In the genomic region with DNA sequence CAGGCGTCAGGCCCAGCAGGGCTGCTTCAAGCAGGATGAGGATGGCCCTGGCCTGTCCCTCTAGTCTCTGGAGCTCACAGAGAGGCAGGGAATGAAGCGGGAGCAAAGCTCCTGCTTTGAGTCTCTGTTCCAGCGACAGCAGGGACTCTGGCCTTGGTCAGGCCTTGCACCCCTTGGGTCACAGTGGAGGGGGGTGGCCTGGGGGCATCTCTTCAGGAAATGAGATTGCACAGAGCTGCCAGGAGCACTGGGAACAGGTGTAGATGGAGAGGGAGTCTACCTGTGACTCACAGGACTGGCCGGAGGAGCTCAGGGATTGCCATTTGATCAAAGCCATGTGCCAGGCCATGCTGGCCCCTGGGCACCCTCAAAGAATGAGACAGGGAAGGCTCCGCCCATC, we compare ENCODE assay signal across 26 cellular contexts. TPM values are rescaled to one million over a fixed set of nuclear protein-coding genes. Genes with fewer than 3 reads are reported as not detected.
DNase-seq lines count a peak whose midpoint lies in the region; ATAC-seq and TF ChIP-seq lines count a peak whose summit lies in the region.
"Had no signal": no experiment of that assay in that cellular context is flagged by ENCODE, and none has a peak within 500 bp of the region (broad histone marks: within the 10 kb centered on the region; RNA-seq: fewer than 3 reads in every experiment).

No MANE protein-coding gene starts in this region.

- ATAC-seq in heart right ventricle (peak in 3 of 8 donors; percentile 4 to 15 (median 8)), Right ventricle myocardium superior (ENCODE audit: poor library complexity) (no peak), psoas muscle (peak in 1 of 4 donors; percentile 16), aorta (ENCODE audit: low FRiP score) (no peak), HG03460 (IDR thresholded peaks at IDR 0.05; ENCODE audit: unreplicated experiment) (no peak)
- ATAC-seq: natural killer cell; stimulated activated effector memory CD8-positive, alpha-beta T cell treated with anti-CD3 and anti-CD28 coated beads, Interleukin-12 subunit alpha, Interleukin-12 subunit beta, amount 100 ng/mL, for 72 hours; T-cell had no signal

- peak overlapping the region in 9 of 10 donors; percentile 35 to 59 (median 53) for H3K4me3 ChIP-seq in heart right ventricle
- no peak overlapping the region for H3K4me3 ChIP-seq in endodermal cell (ENCODE audit: low read length)
- peak overlapping the region; percentile 58 for H3K4me3 ChIP-seq in psoas muscle
- peak overlapping the region in 1 of 2 donors; percentile 67 for H3K4me3 ChIP-seq in aorta (ENCODE audit: low read length in 2 of 2)
- H3K4me3 ChIP-seq: GM23248, SJCRH30 had no signal

- no peaks in the 10 kb centered on the region for H3K9me3 Mint-ChIP-seq in endodermal cell
- H3K9me3 Mint-ChIP-seq: activated naive CD4-positive, alpha-beta T cell treated with anti-CD3 and anti-CD28 coated beads, Interleukin-2, amount 50 U/mL, for 24 hours; HFFc6; natural killer cell; stimulated activated effector memory CD8-positive, alpha-beta T cell treated with anti-CD3 and anti-CD28 coated beads, Interleukin-12 subunit alpha, Interleukin-12 subunit beta, amount 100 ng/mL, for 72 hours; T-cell had no signal

- TF ChIP-seq CTCF in heart right ventricle (IDR thresholded peaks at IDR 0.05) = no peak
- TF ChIP-seq CTCF in endodermal cell (conservative IDR thresholded peaks at IDR 0.05) = no peak
- no peak for TF ChIP-seq CTCF in psoas muscle (IDR thresholded peaks at IDR 0.05)

- H3K27me3 Mint-ChIP-seq in endodermal cell (ENCODE audit: insufficient read depth) = peaks cover 68% of the 10 kb centered on the region

- peak overlapping the region in 8 of 10 donors; percentile 23 to 88 (median 76) for H3K27ac ChIP-seq in heart right ventricle
- no peak overlapping the region for H3K27ac ChIP-seq in endodermal cell (ENCODE audit: low read depth, low read length)
- peak overlapping the region; percentile 50 for H3K27ac ChIP-seq in psoas muscle
- peak overlapping the region; percentile 83 to 92 for H3K27ac ChIP-seq in aorta (ENCODE audit: low read depth in 1 of 2, low read length in 2 of 2)
- H3K27ac ChIP-seq: GM23248, ovary, SJCRH30 had no signal

- H3K4me1 ChIP-seq in heart right ventricle (peaks cover 0 to 46% (median 7%) of the 10 kb centered on the region in 9 donors), endodermal cell (ENCODE audit: control insufficient read depth, insufficient read depth, low read length) (no peaks in the 10 kb centered on the region), psoas muscle (no peaks in the 10 kb centered on the region), aorta (ENCODE audit: control insufficient read depth in 1 of 2, insufficient read depth in 2 of 2, low read length in 2 of 2) (peaks cover 0 to 4% of the 10 kb centered on the region in 2 donors)
- H3K4me1 ChIP-seq: SJCRH30 had no signal

- H3K36me3 ChIP-seq in heart right ventricle = no peaks in the 10 kb centered on the region
- no peaks in the 10 kb centered on the region for H3K36me3 ChIP-seq in endodermal cell (ENCODE audit: control insufficient read depth, insufficient read depth, low read length)
- no peaks in the 10 kb centered on the region for H3K36me3 ChIP-seq in psoas muscle (ENCODE audit: insufficient read depth in 1 of 2, low read depth in 1 of 2)
- H3K36me3 ChIP-seq in aorta (ENCODE audit: control insufficient read depth in 1 of 2, insufficient read depth in 2 of 2, low read length in 1 of 2) = no peaks in the 10 kb centered on the region
- H3K36me3 ChIP-seq: ovary, SJCRH30, vagina had no signal

- H3K27ac Mint-ChIP-seq in endodermal cell = no peak overlapping the region
- H3K27ac Mint-ChIP-seq: activated naive CD4-positive, alpha-beta T cell treated with anti-CD3 and anti-CD28 coated beads, Interleukin-2, amount 50 U/mL, for 24 hours; HFFc6; natural killer cell; stimulated activated effector memory CD8-positive, alpha-beta T cell treated with anti-CD3 and anti-CD28 coated beads, Interleukin-12 subunit alpha, Interleukin-12 subunit beta, amount 100 ng/mL, for 72 hours; T-cell had no signal

- peaks cover 2% of the 10 kb centered on the region for H3K4me1 Mint-ChIP-seq in endodermal cell
- H3K4me1 Mint-ChIP-seq: activated naive CD4-positive, alpha-beta T cell treated with anti-CD3 and anti-CD28 coated beads, Interleukin-2, amount 50 U/mL, for 24 hours; natural killer cell; stimulated activated effector memory CD8-positive, alpha-beta T cell treated with anti-CD3 and anti-CD28 coated beads, Interleukin-12 subunit alpha, Interleukin-12 subunit beta, amount 100 ng/mL, for 72 hours had no signal

- H3K9me3 ChIP-seq in heart right ventricle = no peaks in the 10 kb centered on the region
- H3K9me3 ChIP-seq in endodermal cell (ENCODE audit: control insufficient read depth, low read length) = no peaks in the 10 kb centered on the region
- H3K9me3 ChIP-seq in psoas muscle = no peaks in the 10 kb centered on the region
- H3K9me3 ChIP-seq in aorta (ENCODE audit: control insufficient read depth, low read length) = no peaks in the 10 kb centered on the region
- H3K9me3 ChIP-seq: ovary, SJCRH30, vagina had no signal

- H3K27me3 ChIP-seq in heart right ventricle = peaks cover 0 to 50% (median 25%) of the 10 kb centered on the region in 7 donors
- H3K27me3 ChIP-seq in endodermal cell (ENCODE audit: control insufficient read depth, insufficient read depth, low read length, poor library complexity, severe bottlenecking) = peaks cover 75% of the 10 kb centered on the region
- H3K27me3 ChIP-seq in psoas muscle (ENCODE audit: insufficient read depth in 3 of 3, low read length in 2 of 3) = peaks cover 0 to 45% (median 3%) of the 10 kb centered on the region in 3 donors
- no peaks in the 10 kb centered on the region for H3K27me3 ChIP-seq in aorta (ENCODE audit: control insufficient read depth in 1 of 2, insufficient read depth in 2 of 2, low read length in 1 of 2)
- H3K27me3 ChIP-seq: ovary, SJCRH30, vagina had no signal

- H3K9ac ChIP-seq in endodermal cell (ENCODE audit: extremely low read depth, low read length, poor library complexity, severe bottlenecking) = no peak overlapping the region
- H3K9ac ChIP-seq: GM23248 had no signal

- H3K4me3 Mint-ChIP-seq in endodermal cell = peak overlapping the region; percentile 35
- H3K4me3 Mint-ChIP-seq: activated naive CD4-positive, alpha-beta T cell treated with anti-CD3 and anti-CD28 coated beads, Interleukin-2, amount 50 U/mL, for 24 hours; HFFc6; natural killer cell; stimulated activated effector memory CD8-positive, alpha-beta T cell treated with anti-CD3 and anti-CD28 coated beads, Interleukin-12 subunit alpha, Interleukin-12 subunit beta, amount 100 ng/mL, for 72 hours; T-cell had no signal

- intact Hi-C loops in heart right ventricle (cut with DNase I) = loop anchor here in 8 of 10 donors (2.0 to 10.0 kb wide), 7 partner anchors 95 to 165 kb away; no protein-coding TSS in a partner anchor
- intact Hi-C loops in Right ventricle myocardium superior (cut with DNase I) = loop anchor here (10.0 kb wide), 1 partner anchor 155 kb away; no protein-coding TSS in a partner anchor
- intact Hi-C loops in psoas muscle (cut with DNase I) = loop anchor here in 1 of 2 donors (5.0 kb wide), 2 partner anchors 92 to 162 kb away; no protein-coding TSS in a partner anchor
- intact Hi-C loops in aorta (cut with DNase I) = loop anchor here (2.0 to 5.0 kb wide), 4 partner anchors 92 to 162 kb away; no protein-coding TSS in a partner anchor

- H3K36me3 Mint-ChIP-seq in endodermal cell (ENCODE audit: low read depth) = no peaks in the 10 kb centered on the region
- H3K36me3 Mint-ChIP-seq: activated naive CD4-positive, alpha-beta T cell treated with anti-CD3 and anti-CD28 coated beads, Interleukin-2, amount 50 U/mL, for 24 hours; natural killer cell; stimulated activated effector memory CD8-positive, alpha-beta T cell treated with anti-CD3 and anti-CD28 coated beads, Interleukin-12 subunit alpha, Interleukin-12 subunit beta, amount 100 ng/mL, for 72 hours; T-cell had no signal

- no peak for DNase-seq in heart right ventricle
- DNase-seq in Right ventricle myocardium superior = no peak
- peak; percentile 42 for DNase-seq in endodermal cell
- DNase-seq in psoas muscle = peak in 1 of 2 donors; percentile 35
- DNase-seq in aorta = peak in 1 of 2 donors; percentile 51
- DNase-seq in NCI-H2107 (lab: John Stamatoyannopoulos, UW) = no peak
- DNase-seq in OCI-M1 (lab: John Stamatoyannopoulos, UW) = no peak
- DNase-seq: activated CD4-positive, alpha-beta T cell treated with anti-CD3 and anti-CD28 coated beads, Interleukin-2, amount 50 U/mL, for 4 hours; amygdala; GM23248; HFFc6; natural killer cell; NCI-H1092 treated with DMSO at 0.1 percent for 48 hours; NCI-H187; NCI-H2171 treated with DMSO at 0.1 percent for 48 hours; NCI-H524; NK-92 treated with Interleukin-12 subunit alpha and Interleukin-12 subunit beta, amount 100 ng/mL, for 24 hours; ovary; SJCRH30; stimulated activated CD4-positive, alpha-beta T cell treated with anti-CD3 and anti-CD28 coated beads, Interleukin-4, amount 100 ng/mL, for 24 hours; T-cell had no signal

- WGBS in heart right ventricle, 2 donors = 71 to 76% methylated on average over 5 of the region's 5 CpGs
- 83 to 86% methylated on average over 3 to 5 of the region's 5 CpGs for WGBS in endodermal cell (ENCODE audit: insufficient coverage in 1 of 2, insufficient read length in 1 of 2), 2 experiments
- 78 to 88% (median 81%) methylated on average over 5 of the region's 5 CpGs for WGBS in psoas muscle, 3 donors
- 22 to 27% methylated on average over 5 of the region's 5 CpGs for WGBS in aorta, 2 donors

RNA-seq across cellular contexts. Expression of a gene that starts 1.6 kb away (rescaled TPM):
- 10 to 100 TPM in 5 of 10 donors, 1 to 10 TPM in 5; 6.6 to 13.8 (median 9.7) TPM for total RNA-seq in heart right ventricle
- 10 to 100 TPM in 1 of 2 donors, 1 to 10 TPM in 1; 6.8 to 12.7 TPM for polyA plus RNA-seq in heart right ventricle
- 6.2 TPM for total RNA-seq in Right ventricle myocardium superior
- 1 to 10 TPM; 3.0 to 7.7 TPM for total RNA-seq in endodermal cell
- polyA plus RNA-seq in endodermal cell (2013, experiment 1 of 2) = 1.1 TPM
- 0.62 TPM for polyA plus RNA-seq in endodermal cell (2013, experiment 2 of 2)
- total RNA-seq in psoas muscle = 10 to 100 TPM in 3 of 4 donors, 1 to 10 TPM in 1; 5.1 to 11.3 (median 11.3) TPM
- polyA plus RNA-seq in psoas muscle = 1 to 10 TPM; 2.2 to 8.7 (median 4.5) TPM
- total RNA-seq in aorta = 100 to 1,000 TPM in 1 of 2 donors, 10 to 100 TPM in 1; 65.6 to 136 TPM
- polyA plus RNA-seq in aorta = 10 to 100 TPM; 25.5 to 73.9 TPM
- total RNA-seq: HFFc6, mononuclear cell, natural killer cell had no signal
- polyA plus RNA-seq: GM23248 had no signal
